12 cellular contexts compared by ENCODE assay signal in the genomic region with DNA sequence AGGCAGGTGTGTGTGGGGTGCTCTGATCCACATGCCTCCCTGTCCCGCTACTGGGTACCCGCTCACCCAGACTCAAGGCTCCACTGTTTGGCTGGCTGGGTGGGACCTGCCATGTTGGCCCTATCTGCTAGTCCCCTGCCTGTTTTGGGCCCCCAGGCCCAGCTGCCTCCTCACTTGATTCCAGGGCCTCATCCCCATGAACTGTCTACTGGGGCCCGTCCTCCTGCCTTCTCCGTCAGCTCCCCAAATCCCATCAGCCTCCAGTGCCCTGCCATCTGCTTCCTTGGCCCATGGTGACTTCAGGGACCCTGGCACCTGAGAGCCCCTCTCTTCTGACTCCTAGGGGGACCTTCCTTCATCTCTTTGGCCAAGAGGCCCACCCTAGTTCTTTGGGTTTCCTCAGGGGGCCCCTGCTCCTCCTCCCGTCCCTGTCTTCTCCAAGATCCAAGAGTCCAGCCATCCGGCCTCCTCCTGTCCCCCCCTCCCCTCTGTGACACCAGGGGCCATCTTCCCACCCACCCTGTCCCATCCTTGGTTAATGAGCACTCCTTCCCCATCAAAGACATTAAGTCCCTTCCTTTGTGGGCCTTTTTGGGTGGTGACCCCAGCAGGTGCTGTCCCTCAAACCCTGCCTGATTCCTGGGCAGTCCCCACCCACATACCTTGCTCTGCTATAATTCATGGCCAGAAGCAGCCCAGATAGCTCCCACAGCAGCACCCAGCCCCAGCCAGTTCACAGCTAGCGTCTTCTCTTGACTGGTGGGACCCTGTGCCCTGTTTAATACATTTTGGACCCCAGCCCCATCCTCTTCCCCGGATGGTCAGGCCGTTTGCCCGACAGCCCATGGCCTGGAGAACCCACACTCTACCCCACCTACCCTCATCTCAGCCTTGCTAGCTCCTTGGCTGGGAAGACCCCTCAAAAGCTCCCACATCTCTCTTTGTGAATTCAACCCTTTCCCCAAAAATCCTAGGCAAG. TPM values are rescaled to one million over a fixed set of nuclear protein-coding genes. Genes with fewer than 3 reads are reported as not detected.
DNase-seq lines count a peak whose midpoint lies in the region; ATAC-seq and TF ChIP-seq lines count a peak whose summit lies in the region.
"Had no signal": no experiment of that assay in that cellular context is flagged by ENCODE, and none has a peak within 500 bp of the region (broad histone marks: within the 10 kb centered on the region; RNA-seq: fewer than 3 reads in every experiment).

No MANE protein-coding gene starts in this region.

- H3K9me3 Mint-ChIP-seq in activated T-cell treated with anti-CD3 and anti-CD28 coated beads, Interleukin-2, amount 50 U/mL, for 72 hours: no peaks in the 10 kb centered on the region
- no peaks in the 10 kb centered on the region for H3K9me3 Mint-ChIP-seq in activated CD4-positive, alpha-beta memory T cell treated with anti-CD3 and anti-CD28 coated beads for 36 hours

- no peak overlapping the region for H2AFZ ChIP-seq in hepatocyte

- no peaks in the 10 kb centered on the region for H3K9me3 ChIP-seq in hepatocyte (ENCODE audit: low read depth)
- H3K9me3 ChIP-seq in stomach smooth muscle (ENCODE audit: control insufficient read depth in 2 of 2, low read length in 2 of 2): no peaks in the 10 kb centered on the region
- H3K9me3 ChIP-seq in right atrium auricular region: no peaks in the 10 kb centered on the region
- H3K9me3 ChIP-seq: pancreas, vagina had no signal

- peaks cover 0 to 11% of the 10 kb centered on the region in 2 donors for H3K36me3 Mint-ChIP-seq in activated T-cell treated with anti-CD3 and anti-CD28 coated beads, Interleukin-2, amount 50 U/mL, for 72 hours (ENCODE audit: insufficient read depth in 2 of 2)
- peaks cover 5% of the 10 kb centered on the region for H3K36me3 Mint-ChIP-seq in activated CD4-positive, alpha-beta memory T cell treated with anti-CD3 and anti-CD28 coated beads for 36 hours

- H3K27me3 ChIP-seq in hepatocyte (no peaks in the 10 kb centered on the region), stomach smooth muscle (ENCODE audit: control insufficient read depth in 1 of 2, insufficient read depth in 2 of 2, low read length in 2 of 2) (no peaks in the 10 kb centered on the region), right atrium auricular region (no peaks in the 10 kb centered on the region)
- H3K27me3 ChIP-seq: pancreas, vagina had no signal

- H3K4me1 Mint-ChIP-seq in activated T-cell treated with anti-CD3 and anti-CD28 coated beads, Interleukin-2, amount 50 U/mL, for 72 hours (ENCODE audit: low read depth): peaks cover 58% of the 10 kb centered on the region
- H3K4me1 Mint-ChIP-seq in activated CD4-positive, alpha-beta memory T cell treated with anti-CD3 and anti-CD28 coated beads for 36 hours (ENCODE audit: low read depth): peaks cover 28% of the 10 kb centered on the region

- CTCF ChIA-PET in activated CD4-positive, alpha-beta memory T cell treated with anti-CD3 and anti-CD28 coated beads for 36 hours (lab: Charles Lee): interaction anchor here (1.0 kb wide), 1 partner anchor 17 kb away, joined by 5 read pairs; no protein-coding TSS in a partner anchor

- H3K9me2 ChIP-seq in hepatocyte (replicated peaks; ENCODE audit: insufficient read depth): no peaks in the 10 kb centered on the region

- intact Hi-C loops in activated CD4-positive, alpha-beta memory T cell treated with anti-CD3 and anti-CD28 coated beads for 36 hours (cut with micrococcal nuclease): loop anchor here (5.0 to 10.0 kb wide), 3 partner anchors 665 to 1458 kb away; a partner anchor contains a TSS

- peak overlapping the region; percentile 60 to 92 for H3K4me3 Mint-ChIP-seq in activated T-cell treated with anti-CD3 and anti-CD28 coated beads, Interleukin-2, amount 50 U/mL, for 72 hours
- peak overlapping the region; percentile 26 for H3K4me3 Mint-ChIP-seq in activated CD4-positive, alpha-beta memory T cell treated with anti-CD3 and anti-CD28 coated beads for 36 hours

- H3K27ac ChIP-seq in hepatocyte: no peak overlapping the region
- H3K27ac ChIP-seq in stomach smooth muscle (ENCODE audit: low read length): peak overlapping the region; percentile 82
- no peak overlapping the region for H3K27ac ChIP-seq in right atrium auricular region

- H3K79me2 ChIP-seq in hepatocyte: peaks cover 34% of the 10 kb centered on the region

- H3K36me3 ChIP-seq in hepatocyte (replicated peaks; ENCODE audit: insufficient read depth, low read depth) (no peaks in the 10 kb centered on the region), stomach smooth muscle (ENCODE audit: control insufficient read depth in 2 of 2, insufficient read depth in 2 of 2, low read length in 2 of 2) (peaks cover 6 to 9% of the 10 kb centered on the region in 2 donors), right atrium auricular region (peaks cover 10% of the 10 kb centered on the region)
- H3K36me3 ChIP-seq: pancreas had no signal

- H3K27me3 Mint-ChIP-seq in activated T-cell treated with anti-CD3 and anti-CD28 coated beads, Interleukin-2, amount 50 U/mL, for 72 hours (ENCODE audit: low read depth): no peaks in the 10 kb centered on the region
- H3K27me3 Mint-ChIP-seq in activated CD4-positive, alpha-beta memory T cell treated with anti-CD3 and anti-CD28 coated beads for 36 hours: no peaks in the 10 kb centered on the region

- 97% methylated on average over 9 of the region's 10 CpGs for WGBS in hepatocyte (ENCODE audit: low lambda C conversion rate, missing lambda C conversion rate)

- TF ChIP-seq CTCF in hepatocyte (IDR thresholded peaks at IDR 0.05; ENCODE audit: poor library complexity) (no peak), right atrium auricular region (IDR thresholded peaks at IDR 0.05) (no peak)

- peak overlapping the region; percentile 92 for H3K4me2 ChIP-seq in hepatocyte

- ATAC-seq in activated T-cell treated with anti-CD3 and anti-CD28 coated beads, Interleukin-2, amount 50 U/mL, for 72 hours (replicated peaks in 1 of 2): no peak
- ATAC-seq in GM18870 (IDR thresholded peaks at IDR 0.05; ENCODE audit: unreplicated experiment) (no peak), HG03025 (IDR thresholded peaks at IDR 0.05; ENCODE audit: low FRiP score, unreplicated experiment) (no peak)
- ATAC-seq: pancreas had no signal

- H3K4me3 ChIP-seq in hepatocyte: no peak overlapping the region
- H3K4me3 ChIP-seq in stomach smooth muscle (ENCODE audit: low read length in 2 of 2): peak overlapping the region; percentile 83 to 84
- no peak overlapping the region for H3K4me3 ChIP-seq in right atrium auricular region

- DNase-seq in activated T-cell treated with anti-CD3 and anti-CD28 coated beads, Interleukin-2, amount 50 U/mL, for 72 hours: no peak
- DNase-seq in activated T-cell treated with anti-CD3 and anti-CD28 coated beads for 4 hours: no peak
- DNase-seq in activated CD4-positive, alpha-beta memory T cell treated with anti-CD3 and anti-CD28 coated beads for 36 hours: peak; percentile 47
- no peak for DNase-seq in hepatocyte (ENCODE audit: low spot score)
- DNase-seq in right atrium auricular region (ENCODE audit: low spot score): no peak
- DNase-seq: AML-193, NCI-H510A had no signal

- POLR2A ChIA-PET in activated CD4-positive, alpha-beta memory T cell treated with anti-CD3 and anti-CD28 coated beads for 36 hours (lab: Charles Lee): interaction anchor here (0.6 kb wide), 1 partner anchor 8 kb away, joined by 3 read pairs; no protein-coding TSS in a partner anchor

- peak overlapping the region; percentile 78 for H3K27ac Mint-ChIP-seq in activated T-cell treated with anti-CD3 and anti-CD28 coated beads, Interleukin-2, amount 50 U/mL, for 72 hours
- peak overlapping the region; percentile 11 for H3K27ac Mint-ChIP-seq in activated CD4-positive, alpha-beta memory T cell treated with anti-CD3 and anti-CD28 coated beads for 36 hours

- no peak overlapping the region for H3K9ac ChIP-seq in stomach smooth muscle (ENCODE audit: low read length in 2 of 2)

- H4K20me1 ChIP-seq in hepatocyte (ENCODE audit: insufficient read depth, poor library complexity, severe bottlenecking): no peaks in the 10 kb centered on the region

- peaks cover 18% of the 10 kb centered on the region for H3K4me1 ChIP-seq in hepatocyte (ENCODE audit: insufficient read depth)
- H3K4me1 ChIP-seq in stomach smooth muscle (ENCODE audit: control insufficient read depth, insufficient read depth, low read length): peaks cover 31% of the 10 kb centered on the region
- H3K4me1 ChIP-seq in right atrium auricular region: peaks cover 0 to 37% of the 10 kb centered on the region in 2 donors

RNA-seq across cellular contexts. Expression of a gene that starts 1.9 kb away (rescaled TPM):
- 10 to 100 TPM; 13.8 to 21.7 TPM for total RNA-seq in activated T-cell treated with anti-CD3 and anti-CD28 coated beads, Interleukin-2, amount 50 U/mL, for 72 hours
- 1 to 10 TPM; 3.6 to 4.0 TPM for total RNA-seq in activated CD4-positive, alpha-beta memory T cell treated with anti-CD3 and anti-CD28 coated beads for 36 hours
- 13.0 and 18.3 TPM in 2 replicates for total RNA-seq in hepatocyte
- 30.5 and 31.7 TPM in 2 replicates for polyA plus RNA-seq in hepatocyte
- 10 to 100 TPM; 19.1 to 30.0 TPM for total RNA-seq in right atrium auricular region

RNA-seq across cellular contexts. Expression of a gene that starts 5.0 kb away (rescaled TPM):
- 100 to 1,000 TPM; 128 to 137 TPM for total RNA-seq in activated T-cell treated with anti-CD3 and anti-CD28 coated beads, Interleukin-2, amount 50 U/mL, for 72 hours
- total RNA-seq in activated CD4-positive, alpha-beta memory T cell treated with anti-CD3 and anti-CD28 coated beads for 36 hours: 100 to 1,000 TPM; 249 to 251 TPM
- 94.6 and 99.6 TPM in 2 replicates for total RNA-seq in hepatocyte
- polyA plus RNA-seq in hepatocyte: 16.1 and 18.0 TPM in 2 replicates
- total RNA-seq in right atrium auricular region: 10 to 100 TPM; 39.0 to 61.0 TPM

RNA-seq across cellular contexts. Expression of a gene that starts 6.4 kb away (rescaled TPM):
- 10 to 100 TPM; 43.1 to 50.7 TPM for total RNA-seq in activated T-cell treated with anti-CD3 and anti-CD28 coated beads, Interleukin-2, amount 50 U/mL, for 72 hours
- 10 to 100 TPM; 19.2 to 20.1 TPM for total RNA-seq in activated CD4-positive, alpha-beta memory T cell treated with anti-CD3 and anti-CD28 coated beads for 36 hours
- total RNA-seq in hepatocyte (12.2 and 17.3 TPM in 2 replicates), right atrium auricular region (1 to 10 TPM; 7.5 to 8.6 TPM)
- 14.2 and 22.5 TPM in 2 replicates for polyA plus RNA-seq in hepatocyte

RNA-seq across cellular contexts. Expression of a gene that starts 9.1 kb away (rescaled TPM):
- 10 to 100 TPM; 46.1 to 47.8 TPM for total RNA-seq in activated T-cell treated with anti-CD3 and anti-CD28 coated beads, Interleukin-2, amount 50 U/mL, for 72 hours
- 10 to 100 TPM; 23.4 to 23.5 TPM for total RNA-seq in activated CD4-positive, alpha-beta memory T cell treated with anti-CD3 and anti-CD28 coated beads for 36 hours
- total RNA-seq in hepatocyte: 6.1 and 10.1 TPM in 2 replicates
- polyA plus RNA-seq in hepatocyte: 53.8 and 71.5 TPM in 2 replicates
- total RNA-seq in right atrium auricular region: 10 to 100 TPM; 15.3 to 26.2 TPM

RNA-seq across cellular contexts. Expression of a gene that starts 25.2 kb away (rescaled TPM):
- total RNA-seq in activated T-cell treated with anti-CD3 and anti-CD28 coated beads, Interleukin-2, amount 50 U/mL, for 72 hours: 10 to 100 TPM; 33.8 to 40.5 TPM
- 10 to 100 TPM; 36.0 to 36.1 TPM for total RNA-seq in activated CD4-positive, alpha-beta memory T cell treated with anti-CD3 and anti-CD28 coated beads for 36 hours
- total RNA-seq in hepatocyte: 40.2 and 74.8 TPM in 2 replicates
- polyA plus RNA-seq in hepatocyte: 154 and 165 TPM in 2 replicates
- total RNA-seq in right atrium auricular region: 100 to 1,000 TPM; 179 to 187 TPM

Comparison
In these comparisons a context has a peak if more than half of its experiments do, and no peak if none do; other contexts are left out.
1. H3K4me3 ChIP-seq: peak in stomach smooth muscle (2 of 2); none in hepatocyte (single experiment) and right atrium auricular region (0 of 2).